ENCODE assay signal across 8 cellular contexts in the genomic region with DNA sequence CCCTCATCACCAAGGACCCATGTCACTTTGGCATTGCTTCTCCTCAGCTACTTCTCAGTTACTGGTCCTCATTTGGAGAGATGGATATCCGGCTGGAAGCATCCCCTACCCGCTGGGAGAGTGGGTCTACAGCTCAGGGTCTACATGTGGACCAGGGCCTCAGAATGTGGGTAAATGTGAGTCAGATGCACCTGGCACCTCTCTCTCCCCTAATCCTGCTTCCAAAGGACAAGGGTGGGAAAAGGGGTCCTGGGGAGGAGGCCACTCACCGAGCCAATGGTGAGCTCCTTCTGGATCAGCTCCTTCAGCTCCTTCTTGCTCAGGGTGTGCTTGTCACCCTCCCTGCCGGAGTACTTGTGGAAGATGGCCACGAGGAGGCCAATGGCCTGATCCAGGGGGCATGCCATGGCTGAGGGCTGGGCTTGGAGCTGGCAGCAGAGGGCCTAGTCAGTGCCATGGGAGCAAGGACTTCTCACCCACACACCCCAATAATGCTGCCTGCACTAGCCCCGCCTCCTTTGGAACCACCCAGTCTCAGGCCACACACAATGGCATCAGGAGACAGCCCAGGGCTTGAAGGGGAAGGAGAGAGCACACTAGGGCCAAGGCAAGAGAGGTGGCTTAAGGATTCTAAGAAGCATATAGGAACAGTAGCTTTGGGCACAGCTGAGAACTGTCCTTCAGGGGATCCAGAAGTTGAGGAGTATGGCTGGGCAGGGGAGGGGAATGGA. TPM values are rescaled to one million over a fixed set of nuclear protein-coding genes. Genes with fewer than 3 reads are reported as not detected.
DNase-seq lines count a peak whose midpoint lies in the region; ATAC-seq and TF ChIP-seq lines count a peak whose summit lies in the region.

No MANE protein-coding gene starts in this region.

- intact Hi-C loops in esophagus squamous epithelium (cut with DNase I): loop anchor here (2.0 kb wide), 1 partner anchor 34 kb away; no protein-coding TSS in a partner anchor

- DNase-seq in AG08396 (ENCODE audit: low spot score) (peak; percentile 61), HCEC 1CT (peak; percentile 72), esophagus squamous epithelium (lab: John Stamatoyannopoulos, UW) (no peak), NCI-H2196 treated with DMSO at 0.1 percent for 48 hours (lab: John Stamatoyannopoulos, UW; ENCODE audit: unreplicated experiment) (no peak)
- peak; percentile 63 for DNase-seq in activated CD4-positive, alpha-beta T cell treated with anti-CD3 and anti-CD28 coated beads for 48 hours
- no peak for DNase-seq in naive thymus-derived CD8-positive, alpha-beta T cell

- H3K4me3 Mint-ChIP-seq in naive thymus-derived CD8-positive, alpha-beta T cell: peak overlapping the region; percentile 87 to 97 (median 92)

- H3K4me3 ChIP-seq in esophagus squamous epithelium: peak overlapping the region; percentile 55 to 91 (median 76)

- H3K36me3 ChIP-seq in esophagus squamous epithelium: no peaks in the 10 kb centered on the region

- peaks cover 42 to 81% (median 70%) of the 10 kb centered on the region in 4 donors for H3K4me1 Mint-ChIP-seq in naive thymus-derived CD8-positive, alpha-beta T cell

- 0 to 17% methylated on average over 1 of the region's 6 CpGs for WGBS in esophagus squamous epithelium, 2 donors

- POLR2A ChIA-PET in naive thymus-derived CD8-positive, alpha-beta T cell (lab: Charles Lee): interaction anchor here (0.6 to 7.6 kb wide), 21 partner anchors 8 to 454 kb away, joined by 3 to 340 read pairs (median 5); partner anchors contain the start of genes CHTOP, ILF2, INTS3 and RPS27

- H3K27me3 Mint-ChIP-seq in naive thymus-derived CD8-positive, alpha-beta T cell: no peaks in the 10 kb centered on the region

- peak in 1 of 6 experiments; percentile 11 for TF ChIP-seq CTCF in esophagus squamous epithelium (IDR thresholded peaks at IDR 0.05)

- H3K27ac ChIP-seq in esophagus squamous epithelium: peak overlapping the region; percentile 99 to 100 (median 100)

- peak in 1 of 4 donors; percentile 66 for TF ChIP-seq POLR2A in esophagus squamous epithelium (IDR thresholded peaks at IDR 0.05)

- no peaks in the 10 kb centered on the region for H3K9me3 Mint-ChIP-seq in naive thymus-derived CD8-positive, alpha-beta T cell

- peak; percentile 1 to 4 for ATAC-seq in naive thymus-derived CD8-positive, alpha-beta T cell
- no peak for ATAC-seq in HG03039 (IDR thresholded peaks at IDR 0.05; ENCODE audit: unreplicated experiment)
- ATAC-seq in HG03280 (IDR thresholded peaks at IDR 0.05; ENCODE audit: unreplicated experiment): no peak

- no peaks in the 10 kb centered on the region for H3K9me3 ChIP-seq in esophagus squamous epithelium

- peak overlapping the region; percentile 91 to 99 (median 96) for H3K27ac Mint-ChIP-seq in naive thymus-derived CD8-positive, alpha-beta T cell

- peaks cover 0 to 16% (median 0%) of the 10 kb centered on the region in 3 donors for H3K36me3 Mint-ChIP-seq in naive thymus-derived CD8-positive, alpha-beta T cell

- H3K4me1 ChIP-seq in esophagus squamous epithelium: peaks cover 43 to 85% (median 66%) of the 10 kb centered on the region in 3 donors

- H3K27me3 ChIP-seq in esophagus squamous epithelium: no peaks in the 10 kb centered on the region

RNA-seq across cellular contexts. Expression of gene S100A6, which starts 0.7 kb away (rescaled TPM):
- 100 to 1,000 TPM; 270 to 943 (median 394) TPM for total RNA-seq in esophagus squamous epithelium
- 100 to 1,000 TPM; 223 to 232 TPM for total RNA-seq in naive thymus-derived CD8-positive, alpha-beta T cell
- polyA plus RNA-seq in naive thymus-derived CD8-positive, alpha-beta T cell: 100 to 1,000 TPM; 443 to 707 (median 568) TPM

RNA-seq across cellular contexts. Expression of gene S100A5, which starts 5.6 kb away (rescaled TPM):
- not detected for total RNA-seq in esophagus squamous epithelium
- total RNA-seq in naive thymus-derived CD8-positive, alpha-beta T cell: 1 to 10 TPM in 1 of 2 experiments, not detected in 1; 1.4 TPM
- polyA plus RNA-seq in naive thymus-derived CD8-positive, alpha-beta T cell: under 1 TPM in 2 of 3 donors, not detected in 1; 0.63 to 0.78 TPM

RNA-seq across cellular contexts. Expression of gene S100A4, which starts 10.5 kb away (rescaled TPM):
- total RNA-seq in esophagus squamous epithelium: 100 to 1,000 TPM in 2 of 4 donors, 10 to 100 TPM in 2; 58.6 to 205 (median 122) TPM
- 100 to 1,000 TPM; 115 to 129 TPM for total RNA-seq in naive thymus-derived CD8-positive, alpha-beta T cell
- 1,000 to 10,000 TPM in 1 of 3 donors, 100 to 1,000 TPM in 2; 421 to 1,131 (median 581) TPM for polyA plus RNA-seq in naive thymus-derived CD8-positive, alpha-beta T cell

RNA-seq across cellular contexts. Expression of gene S100A3, which starts 14.0 kb away (rescaled TPM):
- total RNA-seq in esophagus squamous epithelium: 10 to 100 TPM in 1 of 4 donors, 1 to 10 TPM in 3; 1.2 to 16.5 (median 9.2) TPM
- total RNA-seq in naive thymus-derived CD8-positive, alpha-beta T cell: not detected
- polyA plus RNA-seq in naive thymus-derived CD8-positive, alpha-beta T cell: not detected

RNA-seq across cellular contexts. Expression of gene S100A2, which starts 30.5 kb away (rescaled TPM):
- total RNA-seq in esophagus squamous epithelium: 1,000 to 10,000 TPM in 3 of 4 donors, 100 to 1,000 TPM in 1; 949 to 3,544 (median 1,180) TPM
- total RNA-seq in naive thymus-derived CD8-positive, alpha-beta T cell: not detected
- not detected for polyA plus RNA-seq in naive thymus-derived CD8-positive, alpha-beta T cell

Comparison
In these comparisons a context has a peak if more than half of its experiments do, and no peak if none do; other contexts are left out.
1. DNase-seq: peak in AG08396 (single experiment), HCEC 1CT (single experiment) and activated CD4-positive, alpha-beta T cell treated with anti-CD3 and anti-CD28 coated beads for 48 hours (single experiment); none in esophagus squamous epithelium (single experiment), naive thymus-derived CD8-positive, alpha-beta T cell (0 of 10) and NCI-H2196 treated with DMSO at 0.1 percent for 48 hours (single experiment).
2. ATAC-seq: peak in naive thymus-derived CD8-positive, alpha-beta T cell (2 of 2); none in HG03039 (single experiment) and HG03280 (single experiment).